ENCODE assay signal across 8 cellular contexts in the genomic region with DNA sequence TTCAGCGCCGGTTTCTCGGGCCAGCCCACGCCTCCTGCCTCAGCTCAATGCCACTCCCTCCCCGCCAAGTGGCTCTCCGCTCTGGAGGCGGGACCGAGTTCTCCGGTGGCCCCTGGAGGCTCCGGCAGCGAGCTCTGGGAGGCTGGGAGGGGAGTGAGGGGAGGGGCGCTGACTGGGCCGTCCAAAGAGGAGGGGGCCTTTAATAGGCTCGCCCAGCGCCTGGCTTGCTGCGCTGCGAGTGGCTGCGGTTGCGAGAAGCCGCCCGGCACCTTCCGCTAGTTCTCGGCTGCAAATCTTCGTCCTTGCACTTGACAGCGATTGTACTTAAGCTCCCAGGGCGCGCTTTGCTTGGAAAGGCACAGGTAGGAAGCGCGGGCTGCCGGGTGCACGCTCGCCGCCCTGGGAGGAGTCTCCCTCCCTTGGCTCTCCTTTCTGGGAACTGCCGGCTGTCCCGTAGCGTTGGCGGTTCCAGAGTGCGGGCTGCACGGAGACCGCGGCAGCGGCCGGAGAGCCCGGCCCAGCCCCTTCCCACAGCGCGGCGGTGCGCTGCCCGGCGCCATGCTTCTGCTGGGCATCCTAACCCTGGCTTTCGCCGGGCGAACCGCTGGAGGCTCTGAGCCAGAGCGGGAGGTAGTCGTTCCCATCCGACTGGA. TPM values are rescaled to one million over a fixed set of nuclear protein-coding genes. Genes with fewer than 3 reads are reported as not detected.
A peak's percentile ranks its signal among the peaks of the same experiment; 100 is the strongest.
DNase-seq lines count a peak whose midpoint lies in the region; ATAC-seq and TF ChIP-seq lines count a peak whose summit lies in the region.

TSS of gene ADAMTS15 (plus strand) at position 230 of the 653 bp plus-strand sequence. CDS start at position 559, 329 bp downstream.

- H3K27me3 ChIP-seq in heart right ventricle, result peaks cover 0 to 40% (median 0%) of the 10 kb centered on the region in 7 donors

- intact Hi-C loops in heart right ventricle (cut with DNase I), result loop anchor here in 3 of 10 donors (2.0 to 5.0 kb wide), 4 partner anchors 228 to 379 kb away; no protein-coding TSS in a partner anchor
- intact Hi-C loops in posterior cingulate gyrus (cut with DNase I), result no loop called here

- no peak within 1 kb of the TSS for H3K27ac Mint-ChIP-seq in activated naive CD8-positive, alpha-beta T cell treated with anti-CD3 and anti-CD28 coated beads for 36 hours

- WGBS in heart right ventricle, 2 donors, result 0 to 1% methylated on average over 47 to 57 of the region's 57 CpGs

- H3K27ac ChIP-seq in heart right ventricle, result peak within 1 kb of the TSS; percentile 41 to 91 (median 82)

- H3K4me1 ChIP-seq in heart right ventricle, result peaks cover 8 to 60% (median 49%) of the 10 kb centered on the region in 9 donors

- TF ChIP-seq CTCF in heart right ventricle (IDR thresholded peaks at IDR 0.05), result no peak

- DNase-seq in AG08396 (ENCODE audit: low spot score) (peak; percentile 89), NCI-H2227 treated with DMSO at 0.1 percent for 48 hours (lab: John Stamatoyannopoulos, UW) (peak; percentile 81), heart right ventricle (peak; percentile 85 to 91), posterior cingulate gyrus (peak in 6 of 10 donors; percentile 40 to 92 (median 64)), G401 (ENCODE audit: low spot score) (no peak)
- DNase-seq in activated naive CD8-positive, alpha-beta T cell treated with anti-CD3 and anti-CD28 coated beads for 36 hours, result peak; percentile 53

- no peaks in the 10 kb centered on the region for H3K9me3 ChIP-seq in heart right ventricle

- peak within 1 kb of the TSS; percentile 51 for H3K4me3 Mint-ChIP-seq in activated naive CD8-positive, alpha-beta T cell treated with anti-CD3 and anti-CD28 coated beads for 36 hours

- no peaks in the 10 kb centered on the region for H3K36me3 Mint-ChIP-seq in activated naive CD8-positive, alpha-beta T cell treated with anti-CD3 and anti-CD28 coated beads for 36 hours

- H3K27me3 Mint-ChIP-seq in activated naive CD8-positive, alpha-beta T cell treated with anti-CD3 and anti-CD28 coated beads for 36 hours, result peaks cover 50% of the 10 kb centered on the region

- peak; percentile 44 for ATAC-seq in GM21367 (IDR thresholded peaks at IDR 0.05; ENCODE audit: unreplicated experiment)
- ATAC-seq in heart right ventricle, result peak; percentile 76 to 86 (median 83)
- no peak for ATAC-seq in HG03280 (IDR thresholded peaks at IDR 0.05; ENCODE audit: unreplicated experiment)

- in situ Hi-C loops in G401 (cut with HindIII; ENCODE audit: low sequenced_read_pairs), result loop anchor here (25.0 kb wide), 1 partner anchor 414 kb away; no protein-coding TSS in a partner anchor

- no peaks in the 10 kb centered on the region for H3K9me3 Mint-ChIP-seq in activated naive CD8-positive, alpha-beta T cell treated with anti-CD3 and anti-CD28 coated beads for 36 hours

- peaks cover 6% of the 10 kb centered on the region for H3K4me1 Mint-ChIP-seq in activated naive CD8-positive, alpha-beta T cell treated with anti-CD3 and anti-CD28 coated beads for 36 hours

- no peaks in the 10 kb centered on the region for H3K36me3 ChIP-seq in heart right ventricle

- peak within 1 kb of the TSS; percentile 69 to 98 (median 80) for H3K4me3 ChIP-seq in heart right ventricle

RNA-seq across cellular contexts. Expression of gene ADAMTS15, which starts in this region (rescaled TPM):
- total RNA-seq in activated naive CD8-positive, alpha-beta T cell treated with anti-CD3 and anti-CD28 coated beads for 36 hours, result not detected
- total RNA-seq in heart right ventricle, result 10 to 100 TPM in 8 of 10 donors, 1 to 10 TPM in 2; 7.7 to 49.4 (median 14.2) TPM
- polyA plus RNA-seq in heart right ventricle, result 10 to 100 TPM; 16.9 to 36.3 TPM
- total RNA-seq in G401 (2014; rRNA removed; shearing (Covaris generic)), result not detected in 2 replicates

Comparison
In these comparisons a context has a peak if more than half of its experiments do, and no peak if none do; other contexts are left out.
1. Peak in DNase-seq in activated naive CD8-positive, alpha-beta T cell treated with anti-CD3 and anti-CD28 coated beads for 36 hours; RNA of the gene not detected or under 1 TPM.